ENCODE assay signal across 22 cellular contexts in genomic region chr12:95179011-95179410, GRCh38.
"Had no signal": no experiment of that assay in that cellular context is flagged by ENCODE, and none has a peak within 500 bp of the region (broad histone marks: within the 10 kb centered on the region; RNA-seq: fewer than 3 reads in every experiment).

No MANE protein-coding gene starts in this region.

- H3K27me3 ChIP-seq: colonic mucosa, esophagus squamous epithelium, foreskin keratinocyte, stomach, transverse colon had no signal

- H3K4me1 Mint-ChIP-seq: immature natural killer cell; naive thymus-derived CD4-positive, alpha-beta T cell had no signal

- H3K27me3 Mint-ChIP-seq: stimulated activated naive B cell treated with anti-CD40 and anti-IgM and Interleukin-4, amounts not matched to agents 10 μg/mL and 1 μg/mL and 100 μg/mL, for 72 hours had no signal

- H3K27ac ChIP-seq: colonic mucosa, foreskin keratinocyte, left ventricle myocardium inferior, lower lobe of right lung, stomach, thoracic aorta, transverse colon had no signal

- H3K36me3 Mint-ChIP-seq: immature natural killer cell; naive thymus-derived CD4-positive, alpha-beta T cell; stimulated activated naive B cell treated with anti-CD40 and anti-IgM and Interleukin-4, amounts not matched to agents 10 μg/mL and 1 μg/mL and 100 μg/mL, for 72 hours had no signal

- H3K4me3 Mint-ChIP-seq: immature natural killer cell; memory B cell; naive thymus-derived CD4-positive, alpha-beta T cell; nephron progenitor cell; stimulated activated naive B cell treated with anti-CD40 and anti-IgM and Interleukin-4, amounts not matched to agents 10 μg/mL and 1 μg/mL and 100 μg/mL, for 72 hours had no signal

- H3K36me3 ChIP-seq: colonic mucosa, esophagus squamous epithelium, left ventricle myocardium inferior, lower lobe of right lung, stomach, thoracic aorta, transverse colon had no signal

- ATAC-seq: foreskin keratinocyte; lower lobe of right lung; naive thymus-derived CD4-positive, alpha-beta T cell; sciatic nerve; stimulated activated naive B cell treated with anti-CD40 and anti-IgM and Interleukin-4, amounts not matched to agents 10 μg/mL and 1 μg/mL and 100 μg/mL, for 72 hours had no signal

- H3K4me3 ChIP-seq: colonic mucosa, esophagus squamous epithelium, left ventricle myocardium inferior, lower lobe of right lung, stomach, thoracic aorta, transverse colon had no signal

- FAIRE-seq: kidney, urothelium cell line had no signal

- H3K9me3 ChIP-seq: colonic mucosa, esophagus squamous epithelium, left ventricle myocardium inferior, lower lobe of right lung, stomach, thoracic aorta, transverse colon had no signal

- H3K27ac Mint-ChIP-seq: immature natural killer cell; memory B cell; naive thymus-derived CD4-positive, alpha-beta T cell; nephron progenitor cell; stimulated activated naive B cell treated with anti-CD40 and anti-IgM and Interleukin-4, amounts not matched to agents 10 μg/mL and 1 μg/mL and 100 μg/mL, for 72 hours had no signal

- DNase-seq: colonic mucosa; dermis blood vessel endothelial cell; esophagus squamous epithelium; foreskin keratinocyte; immature natural killer cell; kidney; left cardiac atrium; left ventricle myocardium inferior; lower lobe of right lung; naive thymus-derived CD4-positive, alpha-beta T cell; nephron progenitor cell; posterior cingulate gyrus; stimulated activated CD4-positive, alpha-beta T cell treated with anti-CD3 and anti-CD28 coated beads, Interleukin-2, amount 100 ng/mL, for 24 hours; stimulated activated CD4-positive, alpha-beta T cell treated with anti-CD3 and anti-CD28 coated beads, Interleukin-4, amount 100 ng/mL, for 4 hours; stimulated activated naive B cell treated with anti-CD40 and anti-IgM and Interleukin-4, amounts not matched to agents 10 μg/mL and 1 μg/mL and 100 μg/mL, for 72 hours; stomach; substantia nigra; transverse colon had no signal

- H3K9me3 Mint-ChIP-seq: immature natural killer cell; memory B cell; naive thymus-derived CD4-positive, alpha-beta T cell; stimulated activated naive B cell treated with anti-CD40 and anti-IgM and Interleukin-4, amounts not matched to agents 10 μg/mL and 1 μg/mL and 100 μg/mL, for 72 hours had no signal
